Comparison of ENCODE assay signal across 1 cellular context in genomic region chr21:36927718-36928117, GRCh38.
TF ChIP-seq lines count a peak whose summit lies in the region.

No MANE protein-coding gene starts in this region.

TF ChIP-seq in IMR-90, 13 proteins besides CTCF, POLR2A, EP300 and RAD21:
- TF ChIP-seq MAFK (IDR thresholded peaks at IDR 0.05; ENCODE audit: low read depth, low read length) (no peak), SMC3 (IDR thresholded peaks at IDR 0.05; ENCODE audit: low read depth, low read length) (peak; percentile 94), RCOR1 (IDR thresholded peaks at IDR 0.05; ENCODE audit: insufficient replicate concordance, low read length) (peak; percentile 10)
